Comparison of ENCODE assay signal across 1 cellular context in genomic region chr12:14400599-14400998, GRCh38.
TF ChIP-seq lines count a peak whose summit lies in the region.

No MANE protein-coding gene starts in this region.

TF ChIP-seq in IMR-90, 13 proteins besides CTCF, POLR2A, EP300 and RAD21 (continued from another document):
- TF ChIP-seq MXI1 (IDR thresholded peaks at IDR 0.05; ENCODE audit: borderline replicate concordance, low read depth, low read length), result no peak
- TF ChIP-seq FOS (IDR thresholded peaks at IDR 0.05; ENCODE audit: low read depth, low read length), result no peak
- TF ChIP-seq SMC3 (IDR thresholded peaks at IDR 0.05; ENCODE audit: low read depth, low read length), result no peak
- no peak for TF ChIP-seq CEBPB (IDR thresholded peaks at IDR 0.05; ENCODE audit: low read depth, low read length)
- no peak for TF ChIP-seq RCOR1 (IDR thresholded peaks at IDR 0.05; ENCODE audit: insufficient replicate concordance, low read length)
- no peak for TF ChIP-seq MAZ (IDR thresholded peaks at IDR 0.05; ENCODE audit: borderline replicate concordance, low read depth, low read length)
- no peak for TF ChIP-seq CHD1 (IDR thresholded peaks at IDR 0.05; ENCODE audit: low read depth, low read length)
- TF ChIP-seq MAFK (IDR thresholded peaks at IDR 0.05; ENCODE audit: low read depth, low read length), result no peak
- no peak for TF ChIP-seq ELK1 (IDR thresholded peaks at IDR 0.05; ENCODE audit: borderline replicate concordance, low read depth, low read length)
- TF ChIP-seq BHLHE40 (IDR thresholded peaks at IDR 0.05; ENCODE audit: low read depth, low read length), result no peak
